8 cellular contexts compared by ENCODE assay signal in genomic region chr1:209692745-209693504, GRCh38. TPM values are rescaled to one million over a fixed set of nuclear protein-coding genes. Genes with fewer than 3 reads are reported as not detected.
DNase-seq lines count a peak whose midpoint lies in the region; TF ChIP-seq lines count a peak whose summit lies in the region.

No MANE protein-coding gene starts in this region.

- peak; percentile 5 for DNase-seq in BJ (ENCODE audit: low read depth)
- DNase-seq in GM19240 (ENCODE audit: insufficient read length, low spot score), result peak; percentile 49
- DNase-seq in Kasumi-1 (lab: John Stamatoyannopoulos, UW), result peak; percentile 69 to 79
- peak; percentile 86 for DNase-seq in RPMI8226
- peak; percentile 47 to 49 for DNase-seq in activated T-helper 1 cell treated with anti-CD3 and anti-CD28 coated beads, Interleukin-2, amount 50 U/mL, for 16 hours (ENCODE audit: low read depth in 1 of 2, low spot score in 1 of 2)
- peak; percentile 90 for DNase-seq in fibroblast of villous mesenchyme (ENCODE audit: low read depth)
- DNase-seq in non-pigmented ciliary epithelial cell (ENCODE audit: low read depth), result peak; percentile 53
- DNase-seq in superior temporal gyrus (ENCODE audit: extremely low spot score), result peak; percentile 96

- TF ChIP-seq CTCF in BJ (IDR thresholded peaks at IDR 0.05; ENCODE audit: insufficient read depth, low read depth, low read length) (peak; percentile 80), fibroblast of villous mesenchyme (IDR thresholded peaks at IDR 0.05; ENCODE audit: insufficient read depth, low read depth, low read length) (peak; percentile 80)

- CTCF ChIA-PET in BJ (lab: Yijun Ruan, JAX), result interaction anchor here (0.6 to 3.1 kb wide), 27 partner anchors 8 to 319 kb away, joined by 3 to 22 read pairs (median 4); partner anchors contain the start of gene G0S2

- no peaks in the 10 kb centered on the region for H3K36me3 ChIP-seq in BJ (ENCODE audit: control insufficient read depth, insufficient read depth, low read length)

- peaks cover 2% of the 10 kb centered on the region; the same call in 1 of the 2 replicates for H3K27me3 ChIP-seq in BJ (ENCODE audit: control insufficient read depth, insufficient read depth, low read length)

- POLR2A ChIA-PET in BJ (lab: Charles Lee), result no interaction called here

- no peak overlapping the region for H3K4me3 ChIP-seq in BJ (ENCODE audit: low read depth, low read length)
- H3K4me3 ChIP-seq in fibroblast of villous mesenchyme (ENCODE audit: low read depth, low read length), result no peak overlapping the region

RNA-seq across cellular contexts. Expression of gene HSD11B1, which starts 11.7 kb away (rescaled TPM):
- 0.15 and 0.16 TPM in 2 replicates for polyA plus RNA-seq in BJ (2011; rRNA removed)
- polyA minus RNA-seq in BJ (2011; rRNA and poly(A)+ RNA removed), result not detected in 2 replicates
- total RNA-seq in fibroblast of villous mesenchyme, result 1.9 and 21.6 TPM in 2 replicates

RNA-seq across cellular contexts. Expression of gene G0S2, which starts 17.7 kb away (rescaled TPM):
- polyA plus RNA-seq in BJ (2011; rRNA removed), result 0.43 and 0.61 TPM in 2 replicates
- polyA minus RNA-seq in BJ (2011; rRNA and poly(A)+ RNA removed), result not detected in 2 replicates
- 4.8 and 52.2 TPM in 2 replicates for total RNA-seq in fibroblast of villous mesenchyme

RNA-seq across cellular contexts. Expression of gene LAMB3, which starts 40.7 kb away (rescaled TPM):
- 2.4 and 4.4 TPM in 2 replicates for polyA plus RNA-seq in BJ (2011; rRNA removed)
- polyA minus RNA-seq in BJ (2011; rRNA and poly(A)+ RNA removed), result 1.1 and 1.3 TPM in 2 replicates
- total RNA-seq in fibroblast of villous mesenchyme, result 3.9 and 14.2 TPM in 2 replicates

Comparison
In these comparisons a context has a peak if more than half of its experiments do, and no peak if none do; other contexts are left out.
1. DNase-seq: peak in every context shown above with its lines; median percentile 96 in superior temporal gyrus; 90 in fibroblast of villous mesenchyme; 86 in RPMI8226; 74 in Kasumi-1; 53 in non-pigmented ciliary epithelial cell; 49 in GM19240; 48 in activated T-helper 1 cell treated with anti-CD3 and anti-CD28 coated beads, Interleukin-2, amount 50 U/mL, for 16 hours; 5 in BJ.